Comparison of ENCODE assay signal across 32 cellular contexts in genomic region chr1:236622407-236622806, GRCh38.
"Had no signal": no experiment of that assay in that cellular context is flagged by ENCODE, and none has a peak within 500 bp of the region (broad histone marks: within the 10 kb centered on the region; RNA-seq: fewer than 3 reads in every experiment).

No MANE protein-coding gene starts in this region.

- H3K27me3 ChIP-seq: body of pancreas, brain microvascular endothelial cell, breast epithelium had no signal

- ATAC-seq: activated CD8-positive, alpha-beta T cell treated with anti-CD3 and anti-CD28 coated beads for 36 hours; activated naive CD4-positive, alpha-beta T cell treated with anti-CD3 and anti-CD28 coated beads, Interleukin-2, amount 50 U/mL, for 72 hours; activated T-cell treated with anti-CD3 and anti-CD28 coated beads, Interleukin-2, amount 50 U/mL, for 4 hours; activated T-cell treated with anti-CD3 and anti-CD28 coated beads, Interleukin-2, amount 50 U/mL, for 72 hours; activated T-helper 17 cell treated with anti-CD3 and anti-CD28 coated beads, Interleukin-2, amount 50 U/mL, for 72 hours; body of pancreas had no signal

- H3K9me3 ChIP-seq: adrenal gland had no signal

- H3K36me3 ChIP-seq: adrenal gland, brain microvascular endothelial cell, breast epithelium had no signal

- H3K4me1 ChIP-seq: adrenal gland, body of pancreas, breast epithelium had no signal

- H3K27ac ChIP-seq: adrenal gland, body of pancreas, brain microvascular endothelial cell, breast epithelium, VCaP had no signal

- DNase-seq: activated B cell treated with CpG ODN at 0.5 μM for 24 hours; activated CD4-positive, alpha-beta memory T cell treated with anti-CD3 and anti-CD28 coated beads for 36 hours; activated CD4-positive, alpha-beta T cell treated with anti-CD3 and anti-CD28 coated beads for 4 hours; activated CD4-positive, alpha-beta T cell treated with anti-CD3 and anti-CD28 coated beads, Interleukin-2, amount 10 ng/mL, durations not matched to agents 24 days and 14 days; activated CD4-positive, alpha-beta T cell treated with anti-CD3 and anti-CD28 coated beads, Interleukin-2, amount 50 U/mL, for 1 hour; activated CD4-positive, alpha-beta T cell treated with anti-CD3 and anti-CD28 coated beads, Interleukin-2, amount 50 U/mL, for 4 hours; activated CD4-positive, CD25-positive, alpha-beta regulatory T cell treated with anti-CD3 and anti-CD28 coated beads, Interleukin-2, amount 50 U/mL, for 72 hours; activated CD8-positive, alpha-beta memory T cell treated with anti-CD3 and anti-CD28 coated beads, Interleukin-2, amount 50 U/mL, for 4 hours; activated CD8-positive, alpha-beta T cell treated with anti-CD3 and anti-CD28 coated beads for 36 hours; activated effector memory CD4-positive, alpha-beta T cell treated with anti-CD3 and anti-CD28 coated beads, Interleukin-2, amount 50 U/mL, for 16 hours; activated gamma-delta T cell treated with Interleukin-2 at 50 U/mL for 16 hours; activated naive CD4-positive, alpha-beta T cell; activated naive CD4-positive, alpha-beta T cell treated with anti-CD3 and anti-CD28 coated beads for 36 hours; activated naive CD4-positive, alpha-beta T cell treated with anti-CD3 and anti-CD28 coated beads, Interleukin-2, amount 50 U/mL, for 16 hours; activated naive CD8-positive, alpha-beta T cell treated with anti-CD3 and anti-CD28 coated beads for 36 hours; activated T-cell treated with anti-CD3 and anti-CD28 coated beads for 4 hours; activated T-cell treated with anti-CD3 and anti-CD28 coated beads, Interleukin-2, amount 50 U/mL, for 1 hour; activated T-cell treated with anti-CD3 and anti-CD28 coated beads, Interleukin-2, amount 50 U/mL, for 4 hours; activated T-cell treated with anti-CD3 and anti-CD28 coated beads, Interleukin-2, amount 50 U/mL, for 72 hours; adrenal gland; amniotic stem cell; aorta; body of pancreas; brain microvascular endothelial cell; central memory CD4-positive, alpha-beta T cell; T-helper 1 cell; T-helper 2 cell; T-helper 9 cell had no signal

- H3K4me3 ChIP-seq: adrenal gland, body of pancreas, breast epithelium had no signal
